In genomic region chr14:92902726-92903125, GRCh38 we compare ENCODE assay signal across 1 cellular context.
TF ChIP-seq lines count a peak whose summit lies in the region.

No MANE protein-coding gene starts in this region.

TF ChIP-seq in Ishikawa, 13 proteins besides CTCF, POLR2A, EP300 and RAD21 (continued from another document):
- TF ChIP-seq, protein P1, sequence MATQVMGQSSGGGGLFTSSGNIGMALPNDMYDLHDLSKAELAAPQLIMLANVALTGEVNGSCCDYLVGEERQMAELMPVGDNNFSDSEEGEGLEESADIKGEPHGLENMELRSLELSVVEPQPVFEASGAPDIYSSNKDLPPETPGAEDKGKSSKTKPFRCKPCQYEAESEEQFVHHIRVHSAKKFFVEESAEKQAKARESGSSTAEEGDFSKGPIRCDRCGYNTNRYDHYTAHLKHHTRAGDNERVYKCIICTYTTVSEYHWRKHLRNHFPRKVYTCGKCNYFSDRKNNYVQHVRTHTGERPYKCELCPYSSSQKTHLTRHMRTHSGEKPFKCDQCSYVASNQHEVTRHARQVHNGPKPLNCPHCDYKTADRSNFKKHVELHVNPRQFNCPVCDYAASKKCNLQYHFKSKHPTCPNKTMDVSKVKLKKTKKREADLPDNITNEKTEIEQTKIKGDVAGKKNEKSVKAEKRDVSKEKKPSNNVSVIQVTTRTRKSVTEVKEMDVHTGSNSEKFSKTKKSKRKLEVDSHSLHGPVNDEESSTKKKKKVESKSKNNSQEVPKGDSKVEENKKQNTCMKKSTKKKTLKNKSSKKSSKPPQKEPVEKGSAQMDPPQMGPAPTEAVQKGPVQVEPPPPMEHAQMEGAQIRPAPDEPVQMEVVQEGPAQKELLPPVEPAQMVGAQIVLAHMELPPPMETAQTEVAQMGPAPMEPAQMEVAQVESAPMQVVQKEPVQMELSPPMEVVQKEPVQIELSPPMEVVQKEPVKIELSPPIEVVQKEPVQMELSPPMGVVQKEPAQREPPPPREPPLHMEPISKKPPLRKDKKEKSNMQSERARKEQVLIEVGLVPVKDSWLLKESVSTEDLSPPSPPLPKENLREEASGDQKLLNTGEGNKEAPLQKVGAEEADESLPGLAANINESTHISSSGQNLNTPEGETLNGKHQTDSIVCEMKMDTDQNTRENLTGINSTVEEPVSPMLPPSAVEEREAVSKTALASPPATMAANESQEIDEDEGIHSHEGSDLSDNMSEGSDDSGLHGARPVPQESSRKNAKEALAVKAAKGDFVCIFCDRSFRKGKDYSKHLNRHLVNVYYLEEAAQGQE (IDR thresholded peaks at IDR 0.05; ENCODE audit: low read depth): no peak
